ENCODE assay signal across 22 cellular contexts in genomic region chrY:19265404-19265803, GRCh38.
"Had no signal": no experiment of that assay in that cellular context is flagged by ENCODE, and none has a peak within 500 bp of the region (broad histone marks: within the 10 kb centered on the region; RNA-seq: fewer than 3 reads in every experiment).

No MANE protein-coding gene starts in this region.

- ATAC-seq: natural killer cell; psoas muscle; right lobe of liver; stimulated activated effector memory CD8-positive, alpha-beta T cell treated with anti-CD3 and anti-CD28 coated beads, Interleukin-12 subunit alpha, Interleukin-12 subunit beta, amount 100 ng/mL, for 72 hours; stimulated activated naive CD8-positive, alpha-beta T cell treated with anti-CD3 and anti-CD28 coated beads, Interleukin-15, amount 100 ng/mL, for 72 hours had no signal

- DNase-seq: hypothalamus; immature natural killer cell; kidney; left ventricle myocardium inferior; naive B cell; natural killer cell; nephron progenitor cell; occipital lobe; psoas muscle; right lobe of liver; stimulated activated CD4-positive, alpha-beta T cell treated with anti-CD3 and anti-CD28 coated beads, Interleukin-12 subunit alpha, Interleukin-12 subunit beta, amount 100 ng/mL, for 4 hours; stimulated activated CD4-positive, alpha-beta T cell treated with anti-CD3 and anti-CD28 coated beads, Interleukin-2, amount 100 ng/mL, for 24 hours; stimulated activated CD4-positive, alpha-beta T cell treated with anti-CD3 and anti-CD28 coated beads, Interleukin-4, amount 100 ng/mL, for 1 hour; stimulated activated naive CD4-positive, alpha-beta T cell treated with Interleukin-2 at 50 U/mL for 16 hours; substantia nigra had no signal

- H3K4me3 ChIP-seq: left ventricle myocardium inferior, lung, neural progenitor cell, psoas muscle, right atrium auricular region, right lobe of liver, tibial nerve, vagina had no signal
